In the genomic region with DNA sequence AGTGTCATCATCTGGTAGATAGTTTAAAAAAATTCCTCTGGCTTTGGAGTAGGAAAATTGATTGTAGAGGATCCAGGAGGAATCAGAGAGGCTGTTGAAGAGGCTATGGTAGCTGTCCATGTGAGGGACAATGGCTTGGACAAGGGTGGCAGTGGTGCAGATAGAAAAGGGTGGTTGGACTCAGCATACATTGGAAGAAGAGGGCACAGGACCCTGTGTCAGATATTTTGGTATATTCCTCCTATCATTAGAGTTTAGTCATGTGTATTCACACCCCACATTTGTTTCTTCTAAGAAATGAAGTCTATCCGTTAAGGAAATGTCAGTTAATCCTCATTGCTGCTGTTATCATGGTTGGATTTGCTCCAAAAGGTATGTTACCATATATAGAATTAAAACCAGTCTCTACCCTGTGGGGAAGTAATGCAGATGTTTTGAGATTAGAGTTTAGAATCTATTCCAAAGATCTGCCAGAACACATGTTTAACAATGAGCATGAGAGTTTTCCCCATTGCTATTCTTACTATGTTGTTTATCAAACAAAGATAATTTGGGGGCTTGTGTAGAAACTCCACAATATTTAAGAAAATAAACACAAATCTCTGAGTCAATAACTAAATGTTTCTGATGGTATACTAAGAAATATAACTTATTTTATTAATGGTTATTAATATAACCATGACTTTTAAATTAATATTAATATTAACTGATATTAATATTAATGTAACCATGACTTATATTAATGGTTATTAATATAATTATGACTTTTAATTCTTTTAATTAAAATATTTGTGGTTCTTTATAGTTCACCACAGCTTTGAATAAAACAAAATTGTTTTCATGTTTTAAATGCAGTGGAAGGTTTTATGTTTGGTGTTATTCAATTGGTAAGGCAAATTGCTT, we compare ENCODE assay signal across 19 cellular contexts.
"Had no signal": no experiment of that assay in that cellular context is flagged by ENCODE, and none has a peak within 500 bp of the region (broad histone marks: within the 10 kb centered on the region; RNA-seq: fewer than 3 reads in every experiment).

No MANE protein-coding gene starts in this region.

- H3K4me3 ChIP-seq: coronary artery, heart left ventricle, neural progenitor cell, thoracic aorta, upper lobe of right lung had no signal

- H3K9ac ChIP-seq: neural progenitor cell had no signal

- ATAC-seq: activated CD8-positive, alpha-beta T cell treated with anti-CD3 and anti-CD28 coated beads for 36 hours; activated T-cell treated with anti-CD3 and anti-CD28 coated beads, Interleukin-2, amount 50 U/mL, for 72 hours; stimulated activated effector memory CD8-positive, alpha-beta T cell treated with anti-CD3 and anti-CD28 coated beads, Interleukin-12 subunit alpha, Interleukin-12 subunit beta, amount 100 ng/mL, for 72 hours; upper lobe of right lung had no signal

- H3K4me3 Mint-ChIP-seq: activated B cell treated with CpG ODN at 0.5 μM for 24 hours; activated CD8-positive, alpha-beta T cell treated with anti-CD3 and anti-CD28 coated beads for 36 hours; activated naive CD8-positive, alpha-beta T cell; activated T-cell treated with anti-CD3 and anti-CD28 coated beads, Interleukin-2, amount 50 U/mL, for 72 hours; brain; neural progenitor cell; stimulated activated effector memory CD8-positive, alpha-beta T cell treated with anti-CD3 and anti-CD28 coated beads, Interleukin-12 subunit alpha, Interleukin-12 subunit beta, amount 100 ng/mL, for 72 hours had no signal

- H3K36me3 Mint-ChIP-seq: stimulated activated effector memory CD8-positive, alpha-beta T cell treated with anti-CD3 and anti-CD28 coated beads, Interleukin-12 subunit alpha, Interleukin-12 subunit beta, amount 100 ng/mL, for 72 hours had no signal

- H3K9me3 ChIP-seq: heart left ventricle, thoracic aorta, upper lobe of right lung had no signal

- H3K36me3 ChIP-seq: heart left ventricle, neural progenitor cell, thoracic aorta, upper lobe of right lung had no signal

- H3K27ac Mint-ChIP-seq: activated B cell treated with CpG ODN at 0.5 μM for 24 hours; activated CD8-positive, alpha-beta T cell treated with anti-CD3 and anti-CD28 coated beads for 36 hours; activated naive CD8-positive, alpha-beta T cell; activated T-cell treated with anti-CD3 and anti-CD28 coated beads, Interleukin-2, amount 50 U/mL, for 72 hours; brain; neural progenitor cell; stimulated activated effector memory CD8-positive, alpha-beta T cell treated with anti-CD3 and anti-CD28 coated beads, Interleukin-12 subunit alpha, Interleukin-12 subunit beta, amount 100 ng/mL, for 72 hours had no signal

- H3K27me3 Mint-ChIP-seq: activated B cell treated with CpG ODN at 0.5 μM for 24 hours; activated CD8-positive, alpha-beta T cell treated with anti-CD3 and anti-CD28 coated beads for 36 hours; activated naive CD8-positive, alpha-beta T cell had no signal

- H3K27ac ChIP-seq: coronary artery, neural progenitor cell, thoracic aorta, upper lobe of right lung had no signal

- H3K4me1 ChIP-seq: neural progenitor cell had no signal

- DNase-seq: activated B cell treated with CpG ODN at 0.5 μM for 24 hours; activated CD4-positive, alpha-beta T cell treated with anti-CD3 and anti-CD28 coated beads for 48 hours; activated CD8-positive, alpha-beta memory T cell treated with anti-CD3 and anti-CD28 coated beads, Interleukin-2, amount 50 U/mL, for 4 hours; activated CD8-positive, alpha-beta T cell treated with anti-CD3 and anti-CD28 coated beads for 36 hours; activated gamma-delta T cell treated with Interleukin-2 at 50 U/mL for 16 hours; activated T-cell treated with anti-CD3 and anti-CD28 coated beads, Interleukin-2, amount 50 U/mL, for 72 hours; amygdala; central memory CD4-positive, alpha-beta T cell; effector CD4-positive, alpha-beta T cell; foreskin melanocyte; heart left ventricle; T1000; upper lobe of right lung had no signal

- H3K27me3 ChIP-seq: heart left ventricle, neural progenitor cell, upper lobe of right lung had no signal
